Comparison of ENCODE assay signal across 8 cellular contexts in the genomic region with DNA sequence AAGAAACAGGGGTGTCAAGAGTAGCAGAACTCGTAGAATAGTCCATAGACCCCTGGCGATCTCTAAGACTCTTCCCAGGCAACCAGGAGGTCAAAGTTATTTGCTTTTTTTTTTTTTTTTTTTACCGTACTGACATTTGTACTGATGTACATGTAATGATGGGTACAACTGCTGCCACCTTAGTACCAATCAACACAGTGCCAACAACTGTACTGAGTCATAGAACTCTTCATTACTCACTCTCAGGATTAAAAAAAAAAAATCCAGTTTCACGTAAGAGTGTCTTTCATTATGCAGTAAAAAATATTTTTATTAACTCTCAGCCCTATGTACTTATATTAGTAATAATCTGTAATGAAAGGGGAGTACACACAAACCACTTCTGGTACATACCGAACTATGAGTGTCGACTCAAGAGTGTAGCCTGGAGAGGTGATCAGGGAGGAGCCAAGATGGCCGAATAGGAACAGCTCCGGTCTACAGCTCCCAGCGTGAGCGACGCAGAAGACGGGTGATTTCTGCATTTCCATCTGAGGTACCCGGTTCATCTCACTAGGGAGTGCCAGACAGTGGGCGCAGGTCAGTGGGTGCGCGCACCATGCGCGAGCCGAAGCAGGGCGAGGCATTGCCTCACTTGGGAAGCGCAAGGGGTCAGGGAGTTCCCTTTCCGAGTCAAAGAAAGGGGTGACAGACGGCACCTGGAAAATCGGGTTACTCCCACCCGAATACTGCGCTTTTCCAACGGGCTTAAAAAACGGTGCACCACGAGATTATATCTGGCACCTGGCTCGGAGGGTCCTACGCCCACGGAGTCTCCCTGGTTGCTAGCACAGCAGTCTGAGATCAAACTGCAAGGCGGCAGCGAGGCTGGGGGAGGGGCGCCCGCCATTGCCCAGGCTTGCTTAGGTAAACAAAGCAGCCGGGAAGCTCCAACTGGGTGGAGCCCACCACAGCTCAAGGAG.
A peak's percentile ranks its signal among the peaks of the same experiment; 100 is the strongest.
DNase-seq lines count a peak whose midpoint lies in the region; TF ChIP-seq lines count a peak whose summit lies in the region.
"Not testable (repeated sequence)": the region's sequence is repeated elsewhere in the genome, so short reads cannot be mapped to it uniquely, and the experiment has no call there.

No MANE protein-coding gene starts in this region.

- peaks cover 14 to 20% of the 10 kb centered on the region in 2 experiments for H3K4me1 Mint-ChIP-seq in H9
- not testable (repeated sequence) for H3K4me1 Mint-ChIP-seq in MCF 10A (ENCODE audit: insufficient read depth, unreplicated experiment)

- not testable (repeated sequence) for H3K23me2 ChIP-seq in H9 (ENCODE audit: insufficient read length, low read depth, low read length, poor library complexity, severe bottlenecking)

- not testable (repeated sequence) for H3K36me3 Mint-ChIP-seq in H9 (ENCODE audit: insufficient read depth in 1 of 3, low read depth in 3 of 3); MCF 10A (ENCODE audit: insufficient read depth, unreplicated experiment)

- H3K4me3 Mint-ChIP-seq in H9 = peak overlapping the region; percentile 69 to 72
- H3K4me3 Mint-ChIP-seq in MCF 10A (ENCODE audit: unreplicated experiment) = peak overlapping the region; percentile 53

- H3K4me2 ChIP-seq in H9 (ENCODE audit: insufficient read depth, insufficient read length, low read length); mesenchymal stem cell (ENCODE audit: low read length, poor library complexity, severe bottlenecking): not testable (repeated sequence)
- peak overlapping the region; percentile 76 for H3K4me2 ChIP-seq in smooth muscle cell

- not testable (repeated sequence) for H3K14ac ChIP-seq in H9 (ENCODE audit: insufficient read depth, low read length); mesenchymal stem cell (ENCODE audit: low read length in 2 of 2)

- H4K5ac ChIP-seq in H9 (ENCODE audit: insufficient read length, low read depth, low read length) = not testable (repeated sequence)

- H2AK5ac ChIP-seq in H9 (ENCODE audit: insufficient read length, low read length); mesenchymal stem cell (ENCODE audit: low read length, severe bottlenecking): not testable (repeated sequence)

- POLR2A ChIA-PET in MCF 10A (lab: Yijun Ruan, JAX) = interaction anchor here (0.7 to 1.7 kb wide), 2 partner anchors 27 to 70 kb away, joined by 3 to 8 read pairs; no protein-coding TSS in a partner anchor

- H3K18ac ChIP-seq in H9 (ENCODE audit: insufficient read length, low read depth, low read length) (peak overlapping the region; percentile 62), mesenchymal stem cell (ENCODE audit: low read depth in 1 of 2, low read length in 2 of 2) (peak overlapping the region in 1 of 2 experiments; percentile 52)

- H3K56ac ChIP-seq in H9 (ENCODE audit: insufficient read length, low read depth, low read length) = not testable (repeated sequence)

- H4K20me1 ChIP-seq in H9 (ENCODE audit: control insufficient read depth, insufficient read depth, insufficient read length); smooth muscle cell (ENCODE audit: low read depth): not testable (repeated sequence)

- not testable (repeated sequence) for H3K27me3 ChIP-seq in H9 (ENCODE audit: insufficient read depth, low read length); NT2/D1 (ENCODE audit: insufficient read depth, insufficient read length); cardiac muscle cell; mesenchymal stem cell (ENCODE audit: control insufficient read depth in 1 of 2, insufficient read depth in 1 of 2, low read length in 2 of 2); smooth muscle cell (ENCODE audit: low read depth)

- not testable (repeated sequence) for H2BK15ac ChIP-seq in H9 (ENCODE audit: low read depth, low read length); mesenchymal stem cell (ENCODE audit: low read depth, poor library complexity, severe bottlenecking)

- H3K4ac ChIP-seq in H9 (ENCODE audit: low read depth, low read length); mesenchymal stem cell (ENCODE audit: low read depth in 1 of 2, low read length in 2 of 2): not testable (repeated sequence)

- H3K9me3 Mint-ChIP-seq in H9; MCF 10A (ENCODE audit: unreplicated experiment): not testable (repeated sequence)

- CTCF ChIA-PET in MCF 10A (lab: Yijun Ruan, JAX) = interaction anchor here (0.6 kb wide), 1 partner anchor 10 kb away, joined by 4 read pairs; no protein-coding TSS in a partner anchor

- peak overlapping the region; percentile 88 for H2BK120ac ChIP-seq in H9 (ENCODE audit: low read depth, low read length, poor library complexity, severe bottlenecking)
- H2BK120ac ChIP-seq in mesenchymal stem cell (ENCODE audit: low read depth, low read length) = not testable (repeated sequence)

- not testable (repeated sequence) for H3K9me3 ChIP-seq in H9 (ENCODE audit: control insufficient read depth, low read depth, low read length); cardiac muscle cell (ENCODE audit: low read depth); mesenchymal stem cell (ENCODE audit: control insufficient read depth, low read length); smooth muscle cell (replicated peaks; ENCODE audit: low read depth)
- H3K9me3 ChIP-seq in NT2/D1 (ENCODE audit: insufficient read depth, low read length) = peaks cover 10% of the 10 kb centered on the region

- not testable (repeated sequence) for H3K27me3 Mint-ChIP-seq in H9 (ENCODE audit: low read depth); MCF 10A (ENCODE audit: insufficient read depth, unreplicated experiment)

- H4K8ac ChIP-seq in H9 (replicated peaks; ENCODE audit: insufficient read length, low read depth, low read length); mesenchymal stem cell (ENCODE audit: low read length): not testable (repeated sequence)

- intact Hi-C loops in MCF 10A (cut with micrococcal nuclease) = not testable (repeated sequence)

- H3K79me1 ChIP-seq in H9 (ENCODE audit: insufficient read depth, low read depth, low read length, poor library complexity, severe bottlenecking); mesenchymal stem cell (replicated peaks; ENCODE audit: low read length, poor library complexity, severe bottlenecking): not testable (repeated sequence)

- not testable (repeated sequence) for H3K27ac ChIP-seq in H9 (ENCODE audit: insufficient read length, low read depth, low read length); cardiac muscle cell; mesenchymal stem cell (ENCODE audit: low read length, poor library complexity, severe bottlenecking); smooth muscle cell (ENCODE audit: low read depth)

- not testable (repeated sequence) for TF ChIP-seq CTCF in H9 (conservative IDR thresholded peaks at IDR 0.05); MCF 10A (IDR thresholded peaks at IDR 0.05; ENCODE audit: unreplicated experiment); cardiac muscle cell (IDR thresholded peaks at IDR 0.05; ENCODE audit: low read depth, low read length); smooth muscle cell (IDR thresholded peaks at IDR 0.05; ENCODE audit: borderline replicate concordance, insufficient read depth, poor library complexity, severe bottlenecking)

- H3K36me3 ChIP-seq in NT2/D1 (ENCODE audit: insufficient read depth, insufficient read length, low read length); cardiac muscle cell; mesenchymal stem cell (ENCODE audit: control insufficient read depth in 1 of 2, insufficient read depth in 2 of 2, low read depth in 1 of 2, low read length in 2 of 2); smooth muscle cell (ENCODE audit: low read depth): not testable (repeated sequence)

- H3F3A ChIP-seq in smooth muscle cell (ENCODE audit: low read depth) = not testable (repeated sequence)

- not testable (repeated sequence) for H2BK12ac ChIP-seq in H9 (ENCODE audit: insufficient read length, low read depth, low read length); mesenchymal stem cell (ENCODE audit: low read length in 2 of 2)

- not testable (repeated sequence) for BruUV-seq in MCF 10A (replicated peaks; lab: Mats Ljungman, UMichigan)

- DNase-seq in DMS53 (lab: John Stamatoyannopoulos, UW) (peak; percentile 73), NCI-H1417 (lab: John Stamatoyannopoulos, UW) (peak in 2 of 3 experiments; percentile 7 to 69), mesenchymal stem cell (peak; percentile 28)
- not testable (repeated sequence) for DNase-seq in H9; NT2/D1 (ENCODE audit: low read depth, low spot score); MCF 10A (ENCODE audit: unreplicated experiment); cardiac muscle cell (ENCODE audit: low read depth in 1 of 2, low spot score in 1 of 2); smooth muscle cell (lab: John Stamatoyannopoulos, UW; ENCODE audit: unreplicated experiment)

- not testable (repeated sequence) for H3K23ac ChIP-seq in H9 (ENCODE audit: insufficient read length, low read depth, low read length); mesenchymal stem cell (ENCODE audit: low read length in 2 of 2)

- H4K91ac ChIP-seq in H9 (ENCODE audit: insufficient read length, low read depth, low read length); mesenchymal stem cell (ENCODE audit: low read length): not testable (repeated sequence)

- H3K4me1 ChIP-seq in H9 (ENCODE audit: insufficient read depth, low read length); NT2/D1 (ENCODE audit: insufficient read depth, insufficient read length); cardiac muscle cell (ENCODE audit: low read depth); mesenchymal stem cell (ENCODE audit: control insufficient read depth, insufficient read depth, low read depth, low read length); smooth muscle cell (ENCODE audit: low read depth): not testable (repeated sequence)

- not testable (repeated sequence) for H2AFZ ChIP-seq in H9 (ENCODE audit: low read length); mesenchymal stem cell (ENCODE audit: low read depth, low read length)
- H2AFZ ChIP-seq in smooth muscle cell (ENCODE audit: low read depth) = peak overlapping the region; percentile 69

- not testable (repeated sequence) for H3K79me2 ChIP-seq in H9 (ENCODE audit: insufficient read depth, low read length); smooth muscle cell (ENCODE audit: low read depth)

- H3K27ac Mint-ChIP-seq in H9 (peak overlapping the region in 2 of 3 experiments; percentile 95; a peak in 4 of 7 replicates), MCF 10A (ENCODE audit: low read depth, unreplicated experiment) (peak overlapping the region; percentile 54)

- not testable (repeated sequence) for H2BK20ac ChIP-seq in H9 (ENCODE audit: low read depth, low read length, poor library complexity, severe bottlenecking)

- H3K4me3 ChIP-seq in NT2/D1 (ENCODE audit: insufficient read length, low read depth) (peak overlapping the region; percentile 24), cardiac muscle cell (peak overlapping the region; percentile 24), smooth muscle cell (peak overlapping the region; percentile 49)
- H3K4me3 ChIP-seq in mesenchymal stem cell (ENCODE audit: insufficient read depth in 1 of 2, low read depth in 1 of 2, low read length in 2 of 2) = not testable (repeated sequence)

- peak overlapping the region; percentile 55 for H3K9ac ChIP-seq in H9 (ENCODE audit: extremely low read depth, insufficient read length, low read length)
- H3K9ac ChIP-seq in NT2/D1 (ENCODE audit: insufficient read length, low read depth); mesenchymal stem cell (ENCODE audit: low read length); smooth muscle cell (ENCODE audit: low read depth): not testable (repeated sequence)

- not testable (repeated sequence) for H2BK5ac ChIP-seq in H9 (ENCODE audit: insufficient read length, low read length); mesenchymal stem cell (ENCODE audit: low read depth, low read length, poor library complexity, severe bottlenecking)

- no CpG with 5 or more reads among the region's 37 CpGs for WGBS in H9 (ENCODE audit: extremely low coverage, insufficient read length, low lambda C conversion rate)
- WGBS in mesenchymal stem cell = 32% methylated on average over 20 of the region's 37 CpGs
- WGBS in smooth muscle cell (ENCODE audit: low lambda C conversion rate) = 49% methylated on average over 35 of the region's 37 CpGs

- not testable (repeated sequence) for H3T11ph ChIP-seq in H9 (ENCODE audit: low read length)
